Comparison of ENCODE assay signal across 23 cellular contexts in genomic region chr14:28772613-28773012, GRCh38. TPM values are rescaled to one million over a fixed set of nuclear protein-coding genes. Genes with fewer than 3 reads are reported as not detected.
DNase-seq lines count a peak whose midpoint lies in the region; ATAC-seq and TF ChIP-seq lines count a peak whose summit lies in the region.
"Had no signal": no experiment of that assay in that cellular context is flagged by ENCODE, and none has a peak within 500 bp of the region (broad histone marks: within the 10 kb centered on the region; RNA-seq: fewer than 3 reads in every experiment).

No MANE protein-coding gene starts in this region.

- in situ Hi-C loops in astrocyte of the cerebellum (cut with HindIII; ENCODE audit: low sequenced_read_pairs), result no loop called here

- 8 to 9% methylated on average over 3 of the region's 3 CpGs for WGBS in lower leg skin, 2 donors

- DNase-seq in NCI-H2107 (lab: John Stamatoyannopoulos, UW) (peak; percentile 91), NCI-H2107 treated with DMSO at 0.1 percent for 48 hours (lab: John Stamatoyannopoulos, UW; ENCODE audit: unreplicated experiment) (no peak), NCI-H2171 (lab: John Stamatoyannopoulos, UW) (peak; percentile 71), astrocyte of the cerebellum (ENCODE audit: low read depth) (no peak), retina (peak; percentile 43), lower leg skin (ENCODE audit: low spot score in 2 of 2) (no peak)
- no peak for DNase-seq in effector memory CD8-positive, alpha-beta T cell
- DNase-seq: activated CD4-positive, alpha-beta T cell treated with anti-CD3 and anti-CD28 coated beads, Interleukin-2, amount 10 ng/mL, durations not matched to agents 24 days and 14 days; activated naive CD4-positive, alpha-beta T cell treated with anti-CD3 and anti-CD28 coated beads, Interleukin-2, amount 50 U/mL, for 16 hours; DMS79 treated with DMSO at 0.1 percent for 48 hours; glutamatergic neuron; GOT3; KBM-7; mesenchymal stem cell; NCI-H1930; PC-3; T-helper 9 cell had no signal

- peak overlapping the region; percentile 52 for H3K4me3 ChIP-seq in astrocyte of the cerebellum (ENCODE audit: low read depth, low read length)
- H3K4me3 ChIP-seq in lower leg skin (ENCODE audit: low read depth, poor library complexity, severe bottlenecking), result no peak overlapping the region
- H3K4me3 ChIP-seq: A549, breast epithelium, SJSA1, vagina had no signal

- no peaks in the 10 kb centered on the region for H3K36me3 Mint-ChIP-seq in effector memory CD8-positive, alpha-beta T cell (ENCODE audit: insufficient read depth)

- no peak for ATAC-seq in effector memory CD8-positive, alpha-beta T cell (replicated peaks)
- no peak for ATAC-seq in SK-N-SH treated with all-trans-retinoic acid at 6 μM for 48 hours
- ATAC-seq: A549, PC-3 had no signal

- no peak overlapping the region for H3K27ac Mint-ChIP-seq in effector memory CD8-positive, alpha-beta T cell
- H3K27ac Mint-ChIP-seq: activated CD4-positive, alpha-beta T cell treated with anti-CD3 and anti-CD28 coated beads, Interleukin-2, amount 10 ng/mL, durations not matched to agents 24 days and 14 days had no signal

- H3K4me3 Mint-ChIP-seq in effector memory CD8-positive, alpha-beta T cell, result no peak overlapping the region
- H3K4me3 Mint-ChIP-seq: activated CD4-positive, alpha-beta T cell treated with anti-CD3 and anti-CD28 coated beads, Interleukin-2, amount 10 ng/mL, durations not matched to agents 24 days and 14 days; neural crest cell had no signal

- intact Hi-C loops in lower leg skin (cut with DNase I; ENCODE audit: low total_unique reads), result no loop called here

- H3K27me3 Mint-ChIP-seq in effector memory CD8-positive, alpha-beta T cell, result peaks cover 20 to 30% of the 10 kb centered on the region in 2 donors

- TF ChIP-seq POLR2A in lower leg skin (IDR thresholded peaks at IDR 0.05), result no peak

- peaks cover 0 to 7% of the 10 kb centered on the region in 2 donors for H3K9me3 Mint-ChIP-seq in effector memory CD8-positive, alpha-beta T cell

- no peaks in the 10 kb centered on the region for H3K4me1 Mint-ChIP-seq in effector memory CD8-positive, alpha-beta T cell (ENCODE audit: low read depth in 2 of 2)
- H3K4me1 Mint-ChIP-seq: neural crest cell had no signal

- TF ChIP-seq CTCF in astrocyte of the cerebellum (IDR thresholded peaks at IDR 0.05; ENCODE audit: low read depth, low read length, missing control alignments), result no peak
- TF ChIP-seq CTCF in lower leg skin (IDR thresholded peaks at IDR 0.05), result no peak

TF ChIP-seq in SK-N-SH treated with all-trans-retinoic acid at 6 μM for 48 hours, 23 proteins besides CTCF, POLR2A, EP300 and RAD21:
- no peak for TF ChIP-seq TSHZ2 (CRISPR knock-in tag; IDR thresholded peaks at IDR 0.05)
- no peak for TF ChIP-seq ZNF70 (CRISPR knock-in tag; IDR thresholded peaks at IDR 0.05)
- TF ChIP-seq ISL1 (CRISPR knock-in tag; IDR thresholded peaks at IDR 0.05), result no peak
- TF ChIP-seq PATZ1 (CRISPR knock-in tag; IDR thresholded peaks at IDR 0.05; ENCODE audit: borderline replicate concordance), result no peak
- TF ChIP-seq SNAI2 (CRISPR knock-in tag; IDR thresholded peaks at IDR 0.05), result no peak
- TF ChIP-seq CSDC2 (CRISPR knock-in tag; IDR thresholded peaks at IDR 0.05), result no peak
- TF ChIP-seq ZFP30 (CRISPR knock-in tag; IDR thresholded peaks at IDR 0.05), result no peak
TF ChIP-seq in SK-N-SH treated with all-trans-retinoic acid at 6 μM for 48 hours: peak in this region for 0.

RNA-seq across cellular contexts. Expression of gene FOXG1, which starts 6.0 kb away (rescaled TPM):
- not detected for total RNA-seq in lower leg skin
- total RNA-seq: activated CD4-positive, alpha-beta T cell treated with anti-CD3 and anti-CD28 coated beads, Interleukin-2, amount 10 ng/mL, durations not matched to agents 24 days and 14 days; breast epithelium; neural crest cell; PC-3; SJSA1; vagina had no signal

Comparison
In these comparisons a context has a peak if more than half of its experiments do, and no peak if none do; other contexts are left out.
1. DNase-seq: peak in NCI-H2107 (single experiment), NCI-H2171 (single experiment) and retina (single experiment); none in NCI-H2107 treated with DMSO at 0.1 percent for 48 hours (single experiment), astrocyte of the cerebellum (single experiment), effector memory CD8-positive, alpha-beta T cell (0 of 3) and lower leg skin (0 of 2).